21 cellular contexts compared by ENCODE assay signal in the genomic region with DNA sequence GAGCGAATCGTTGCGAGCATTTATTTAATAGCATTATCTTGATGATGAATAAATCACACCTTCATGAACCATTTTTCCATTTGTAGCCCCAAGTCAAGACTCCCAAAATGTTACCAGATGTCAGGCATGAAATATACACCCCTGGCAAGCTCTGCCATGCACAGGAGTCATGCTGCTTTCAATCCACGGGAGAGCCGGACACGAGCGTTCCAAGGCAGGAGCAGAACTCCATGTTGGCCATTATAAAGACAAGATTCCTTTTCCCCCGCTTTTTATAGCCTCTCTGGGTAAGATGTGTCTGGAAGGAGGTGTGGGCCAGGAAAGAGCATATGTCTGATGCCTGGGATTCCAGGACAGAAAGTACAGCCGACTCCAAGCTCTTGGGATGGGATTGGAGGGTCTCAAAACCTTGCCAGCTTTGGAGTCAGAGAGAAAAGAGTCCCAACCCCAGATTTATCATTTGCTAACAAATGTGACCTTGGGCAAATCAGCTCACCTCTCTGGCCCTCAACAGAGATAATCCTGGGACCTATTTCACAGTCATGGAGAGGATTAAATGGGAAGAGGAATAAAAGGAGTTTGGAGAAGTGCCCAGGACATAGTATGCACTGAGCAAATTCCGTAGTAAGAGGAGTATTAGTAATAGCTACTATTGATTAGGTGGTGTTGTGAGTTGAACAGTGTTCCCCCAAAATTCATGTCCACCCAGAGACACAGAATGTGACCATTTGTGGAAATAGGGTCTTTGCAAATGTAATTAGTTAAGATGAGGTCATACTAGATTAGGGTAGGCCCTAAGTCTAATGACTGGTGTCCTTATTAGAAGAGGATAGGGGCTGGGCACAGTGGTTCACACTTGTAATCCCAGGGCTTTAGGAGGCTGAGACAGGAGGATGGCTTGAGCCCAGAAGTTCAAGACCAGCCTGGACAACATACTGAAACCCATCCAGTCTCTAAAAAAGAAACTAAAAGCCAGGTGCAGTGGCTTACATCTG. TPM values are rescaled to one million over a fixed set of nuclear protein-coding genes. Genes with fewer than 3 reads are reported as not detected.
DNase-seq lines count a peak whose midpoint lies in the region; ATAC-seq and TF ChIP-seq lines count a peak whose summit lies in the region.
"Had no signal": no experiment of that assay in that cellular context is flagged by ENCODE, and none has a peak within 500 bp of the region (broad histone marks: within the 10 kb centered on the region; RNA-seq: fewer than 3 reads in every experiment).

No MANE protein-coding gene starts in this region.

- H3K27ac ChIP-seq in PC-9: peak overlapping the region; percentile 89; the same call in 1 of the 2 replicates
- H3K27ac ChIP-seq in hepatocyte: peak overlapping the region; percentile 59
- peak overlapping the region; percentile 21 for H3K27ac ChIP-seq in rectal smooth muscle tissue (ENCODE audit: low read depth, low read length)
- no peak overlapping the region for H3K27ac ChIP-seq in CD4-positive, alpha-beta T cell (ENCODE audit: low read depth, low read length)
- H3K27ac ChIP-seq in lower lobe of right lung: no peak overlapping the region
- H3K27ac ChIP-seq: KMS-11, thoracic aorta had no signal

- H3K27me3 ChIP-seq in Caco-2 (replicated peaks; ENCODE audit: control insufficient read depth, insufficient read depth, low read length) (no peaks in the 10 kb centered on the region), PC-9 (ENCODE audit: insufficient read depth, low read depth) (no peaks in the 10 kb centered on the region), hepatocyte (no peaks in the 10 kb centered on the region), rectal smooth muscle tissue (ENCODE audit: control insufficient read depth, insufficient read depth, low read length) (no peaks in the 10 kb centered on the region), lower lobe of right lung (ENCODE audit: low read depth) (no peaks in the 10 kb centered on the region)
- H3K27me3 ChIP-seq in CD4-positive, alpha-beta T cell (ENCODE audit: control insufficient read depth, insufficient read depth, low read length): no peaks in the 10 kb centered on the region

- H3K4me2 ChIP-seq in PC-9 (no peak overlapping the region), hepatocyte (no peak overlapping the region)
- H3K4me2 ChIP-seq: KMS-11 had no signal

- no peak overlapping the region for H2AFZ ChIP-seq in PC-9
- H2AFZ ChIP-seq in hepatocyte: no peak overlapping the region

- no peak overlapping the region for H3K9ac ChIP-seq in rectal smooth muscle tissue (ENCODE audit: low read length)
- H3K9ac ChIP-seq: KMS-11 had no signal

- H3K9me3 ChIP-seq in Caco-2 (no peaks in the 10 kb centered on the region), PC-9 (ENCODE audit: insufficient read depth, low read depth) (no peaks in the 10 kb centered on the region), hepatocyte (ENCODE audit: low read depth) (no peaks in the 10 kb centered on the region), lower lobe of right lung (no peaks in the 10 kb centered on the region)
- H3K9me3 ChIP-seq in CD4-positive, alpha-beta T cell (ENCODE audit: control insufficient read depth, low read length): no peaks in the 10 kb centered on the region
- H3K9me3 ChIP-seq: thoracic aorta had no signal

- intact Hi-C loops in Caco-2 (cut with micrococcal nuclease; ENCODE audit: unreplicated experiment): no loop called here
- intact Hi-C loops in PC-9 (cut with micrococcal nuclease; ENCODE audit: unreplicated experiment): no loop called here
- intact Hi-C loops in CD4-positive, alpha-beta T cell (cut with DNase I, micrococcal nuclease): no loop called here
- intact Hi-C loops in lower lobe of right lung (cut with DNase I): no loop called here

- H3K4me1 Mint-ChIP-seq in Caco-2 (ENCODE audit: low read depth, unreplicated experiment): peaks cover 68% of the 10 kb centered on the region
- no peaks in the 10 kb centered on the region for H3K4me1 Mint-ChIP-seq in CD4-positive, alpha-beta T cell (ENCODE audit: low read depth)
- H3K4me1 Mint-ChIP-seq: CD4-positive, CD25-positive, alpha-beta regulatory T cell had no signal

- peaks cover 63% of the 10 kb centered on the region for H3F3A ChIP-seq in PC-9 (ENCODE audit: insufficient read depth, low read depth)

- TF ChIP-seq CTCF in Caco-2 (IDR thresholded peaks at IDR 0.05; ENCODE audit: insufficient read depth in 1 of 2, low read depth in 1 of 2, low read length in 1 of 2, severe bottlenecking in 1 of 2, unreplicated experiment in 1 of 2): no peak
- TF ChIP-seq CTCF in PC-9 (conservative IDR thresholded peaks at IDR 0.05): no peak
- no peak for TF ChIP-seq CTCF in hepatocyte (IDR thresholded peaks at IDR 0.05; ENCODE audit: poor library complexity)
- no peak for TF ChIP-seq CTCF in CD4-positive, alpha-beta T cell (IDR thresholded peaks at IDR 0.05)
- no peak for TF ChIP-seq CTCF in lower lobe of right lung (IDR thresholded peaks at IDR 0.05)

- peak overlapping the region; percentile 72 for H3K27ac Mint-ChIP-seq in Caco-2 (ENCODE audit: unreplicated experiment)
- H3K27ac Mint-ChIP-seq in CD4-positive, alpha-beta T cell: no peak overlapping the region
- H3K27ac Mint-ChIP-seq: CD4-positive, CD25-positive, alpha-beta regulatory T cell; T-helper 1 cell treated with Interleukin-12 subunit alpha and Interleukin-12 subunit beta and Interleukin-4 antibody, amounts not matched to agents 30 μg/mL and 1 μg/mL, for 36 hours had no signal

- no peak for DNase-seq in Caco-2
- peak in 1 of 2 experiments; percentile 27 for DNase-seq in PC-9
- no peak for DNase-seq in hepatocyte (ENCODE audit: low spot score)
- DNase-seq in CD4-positive, alpha-beta T cell: no peak
- DNase-seq in lower lobe of right lung: no peak
- DNase-seq in stimulated activated CD4-positive, alpha-beta T cell treated with anti-CD3 and anti-CD28 coated beads, Interleukin-1b, Interleukin-23, amount 100 ng/mL, for 48 hours: no peak
- DNase-seq: activated CD4-positive, alpha-beta T cell treated with anti-CD3 and anti-CD28 coated beads for 1 hour; activated effector memory CD4-positive, alpha-beta T cell treated with anti-CD3 and anti-CD28 coated beads, Interleukin-2, amount 50 U/mL, for 16 hours; CD4-positive, CD25-positive, alpha-beta regulatory T cell; MM.1S; NCI-H1417 treated with DMSO at 0.1 percent for 48 hours; NCI-H2081; NCI-H2227 treated with DMSO at 0.1 percent for 48 hours; NCI-H69; stimulated activated naive CD8-positive, alpha-beta T cell treated with anti-CD3 and anti-CD28 coated beads, Interleukin-15, Interleukin-2, amounts not matched to agents 100 U/mL and 50 U/mL, for 24 hours had no signal

- BruUV-seq in Caco-2 (replicated peaks; lab: Mats Ljungman, UMichigan) (no TSS peak), PC-9 (replicated peaks; lab: Mats Ljungman, UMichigan) (no TSS peak)

- no peaks in the 10 kb centered on the region for H3K27me3 Mint-ChIP-seq in Caco-2 (ENCODE audit: insufficient read depth, unreplicated experiment)
- peaks cover 2% of the 10 kb centered on the region for H3K27me3 Mint-ChIP-seq in CD4-positive, alpha-beta T cell
- H3K27me3 Mint-ChIP-seq: CD4-positive, CD25-positive, alpha-beta regulatory T cell had no signal

- no peak overlapping the region for H3K4me3 ChIP-seq in Caco-2 (ENCODE audit: low read depth, low read length)
- no peak overlapping the region for H3K4me3 ChIP-seq in PC-9
- no peak overlapping the region for H3K4me3 ChIP-seq in hepatocyte
- H3K4me3 ChIP-seq in rectal smooth muscle tissue (ENCODE audit: low read length): no peak overlapping the region
- no peak overlapping the region for H3K4me3 ChIP-seq in lower lobe of right lung
- H3K4me3 ChIP-seq: thoracic aorta had no signal

- H4K20me1 ChIP-seq in PC-9 (ENCODE audit: insufficient read depth) (no peaks in the 10 kb centered on the region), hepatocyte (ENCODE audit: insufficient read depth, poor library complexity, severe bottlenecking) (no peaks in the 10 kb centered on the region)

- peaks cover 5% of the 10 kb centered on the region for H3K36me3 Mint-ChIP-seq in Caco-2 (ENCODE audit: insufficient read depth, unreplicated experiment)
- H3K36me3 Mint-ChIP-seq in CD4-positive, alpha-beta T cell (ENCODE audit: low read depth): no peaks in the 10 kb centered on the region
- H3K36me3 Mint-ChIP-seq: CD4-positive, CD25-positive, alpha-beta regulatory T cell had no signal

- ATAC-seq in CD4-positive, alpha-beta T cell (ENCODE audit: poor library complexity): no peak
- ATAC-seq in lower lobe of right lung: no peak
- ATAC-seq in HG02588 (IDR thresholded peaks at IDR 0.05; ENCODE audit: unreplicated experiment): no peak
- ATAC-seq: HCT116; stimulated activated naive CD8-positive, alpha-beta T cell treated with anti-CD3 and anti-CD28 coated beads, Interleukin-15, Interleukin-2, amounts not matched to agents 100 U/mL and 50 U/mL, for 24 hours had no signal

- no peaks in the 10 kb centered on the region for H3K9me2 ChIP-seq in PC-9 (ENCODE audit: insufficient read depth)
- H3K9me2 ChIP-seq in hepatocyte (replicated peaks; ENCODE audit: insufficient read depth): no peaks in the 10 kb centered on the region

- H3K4me1 ChIP-seq in Caco-2 (peaks cover 73% of the 10 kb centered on the region), PC-9 (replicated peaks; ENCODE audit: insufficient read depth) (peaks cover 76% of the 10 kb centered on the region), hepatocyte (ENCODE audit: insufficient read depth) (peaks cover 33% of the 10 kb centered on the region), rectal smooth muscle tissue (ENCODE audit: control insufficient read depth, insufficient read depth, low read length) (peaks cover 11% of the 10 kb centered on the region), lower lobe of right lung (no peaks in the 10 kb centered on the region)

- H3K4me3 Mint-ChIP-seq in Caco-2 (ENCODE audit: unreplicated experiment): no peak overlapping the region
- no peak overlapping the region for H3K4me3 Mint-ChIP-seq in CD4-positive, alpha-beta T cell
- H3K4me3 Mint-ChIP-seq: CD4-positive, CD25-positive, alpha-beta regulatory T cell; T-helper 1 cell treated with Interleukin-12 subunit alpha and Interleukin-12 subunit beta and Interleukin-4 antibody, amounts not matched to agents 30 μg/mL and 1 μg/mL, for 36 hours had no signal

- no peaks in the 10 kb centered on the region for H3K36me3 ChIP-seq in Caco-2 (ENCODE audit: control insufficient read depth, insufficient read depth, low read length)
- H3K36me3 ChIP-seq in PC-9 (ENCODE audit: low read depth): no peaks in the 10 kb centered on the region
- H3K36me3 ChIP-seq in hepatocyte (replicated peaks; ENCODE audit: insufficient read depth, low read depth): no peaks in the 10 kb centered on the region
- no peaks in the 10 kb centered on the region for H3K36me3 ChIP-seq in rectal smooth muscle tissue (ENCODE audit: control insufficient read depth, insufficient read depth, low read length)
- no peaks in the 10 kb centered on the region for H3K36me3 ChIP-seq in lower lobe of right lung
- H3K36me3 ChIP-seq: thoracic aorta had no signal

- CTCF ChIA-PET in Caco-2 (lab: Charles Lee): interaction anchor here (0.7 to 1.2 kb wide), 3 partner anchors 11 to 928 kb away, joined by 3 to 4 read pairs (median 3); no protein-coding TSS in a partner anchor
- CTCF ChIA-PET in PC-9 (lab: Charles Lee): no interaction called here
- CTCF ChIA-PET in CD4-positive, alpha-beta T cell (lab: Charles Lee): no interaction called here

- 0 out of 2 replicates have a peak, but pooled peaks cover 3% of the 10 kb centered on the region for H3K79me2 ChIP-seq in PC-9 (ENCODE audit: low read depth)
- H3K79me2 ChIP-seq in hepatocyte: peaks cover 4% of the 10 kb centered on the region

- WGBS in hepatocyte (ENCODE audit: low lambda C conversion rate, missing lambda C conversion rate): 61% methylated on average over 10 of the region's 10 CpGs

- H3K9me3 Mint-ChIP-seq in Caco-2 (ENCODE audit: unreplicated experiment): no peaks in the 10 kb centered on the region
- H3K9me3 Mint-ChIP-seq in CD4-positive, alpha-beta T cell: no peaks in the 10 kb centered on the region
- H3K9me3 Mint-ChIP-seq: CD4-positive, CD25-positive, alpha-beta regulatory T cell; T-helper 1 cell treated with Interleukin-12 subunit alpha and Interleukin-12 subunit beta and Interleukin-4 antibody, amounts not matched to agents 30 μg/mL and 1 μg/mL, for 36 hours had no signal

- POLR2A ChIA-PET in Caco-2 (lab: Charles Lee) (no interaction called here), PC-9 (lab: Charles Lee; ENCODE audit: unreplicated experiment) (no interaction called here)
- POLR2A ChIA-PET in CD4-positive, alpha-beta T cell (lab: Charles Lee): no interaction called here

RNA-seq across cellular contexts. Expression of a gene that starts 17.2 kb away (rescaled TPM):
- total RNA-seq in Caco-2 (2022) (0.18 and 0.67 TPM in 2 replicates), PC-9 (2021) (4.1 and 6.3 TPM in 2 replicates), hepatocyte (4.3 and 5.6 TPM in 2 replicates), lower lobe of right lung (11.0 TPM)
- 5.7 and 10.3 TPM in 2 replicates for polyA plus RNA-seq in hepatocyte
- total RNA-seq in CD4-positive, alpha-beta T cell: not detected

RNA-seq across cellular contexts. Expression of a gene that starts 57.3 kb away (rescaled TPM):
- total RNA-seq in Caco-2 (2022): 153 and 156 TPM in 2 replicates
- 52.2 and 80.3 TPM in 2 replicates for total RNA-seq in PC-9 (2021)
- 38.5 and 41.0 TPM in 2 replicates for total RNA-seq in hepatocyte
- polyA plus RNA-seq in hepatocyte: 14.6 and 16.1 TPM in 2 replicates
- 1 to 10 TPM; 5.6 to 8.2 TPM for total RNA-seq in CD4-positive, alpha-beta T cell
- 32.5 TPM for total RNA-seq in lower lobe of right lung

Comparison
In these comparisons a context has a peak if more than half of its experiments do, and no peak if none do; other contexts are left out.
1. H3K27ac ChIP-seq: peak in PC-9 (single experiment), hepatocyte (single experiment) and rectal smooth muscle tissue (single experiment); none in CD4-positive, alpha-beta T cell (single experiment) and lower lobe of right lung (single experiment).